ENCODE assay signal across 19 cellular contexts in the genomic region with DNA sequence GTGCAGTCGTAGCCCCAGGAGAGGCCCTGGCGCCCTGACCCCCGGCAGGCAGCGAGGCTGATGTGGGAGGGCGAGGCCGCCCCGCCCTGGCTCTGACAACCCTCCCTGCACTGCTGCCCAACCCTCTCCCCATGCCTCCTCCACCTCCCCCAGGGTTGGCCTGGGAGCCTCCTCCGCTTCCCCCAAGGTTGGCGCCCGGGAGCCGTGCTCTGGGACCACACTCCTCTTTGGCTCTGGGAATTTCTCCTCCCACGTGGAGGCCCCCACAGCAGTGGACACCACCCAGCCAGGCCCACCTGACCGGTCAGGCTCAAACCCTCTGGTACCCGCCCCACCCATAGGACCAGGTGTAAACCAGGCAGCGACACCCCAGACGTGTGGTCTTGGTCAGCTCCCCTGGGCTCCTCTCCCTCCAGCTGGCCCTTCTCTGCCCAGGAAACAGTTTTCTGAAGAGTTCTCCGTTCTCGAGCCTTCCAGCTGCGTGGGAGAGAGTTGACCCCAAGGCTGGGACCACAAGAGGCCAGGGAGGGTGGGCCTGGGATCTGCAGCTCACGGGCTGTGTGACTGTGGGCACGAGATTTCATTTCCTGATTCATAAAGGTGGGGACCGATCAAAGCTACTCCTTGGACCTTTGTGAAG.
"Had no signal": no experiment of that assay in that cellular context is flagged by ENCODE, and none has a peak within 500 bp of the region (broad histone marks: within the 10 kb centered on the region; RNA-seq: fewer than 3 reads in every experiment).

No MANE protein-coding gene starts in this region.

- ATAC-seq: activated CD8-positive, alpha-beta T cell treated with anti-CD3 and anti-CD28 coated beads for 36 hours; activated naive CD8-positive, alpha-beta T cell treated with anti-CD3 and anti-CD28 coated beads, Interleukin-2, amount 50 U/mL, for 24 hours; gastrocnemius medialis; heart left ventricle; stimulated activated naive CD8-positive, alpha-beta T cell treated with anti-CD3 and anti-CD28 coated beads, Interleukin-15, amount 100 ng/mL, for 72 hours had no signal

- H3K36me3 ChIP-seq: brain microvascular endothelial cell, colonic mucosa, gastrocnemius medialis, heart left ventricle, prostate gland, right atrium auricular region, suprapubic skin had no signal

- H3K4me1 ChIP-seq: colonic mucosa, gastrocnemius medialis, heart left ventricle, prostate gland, right atrium auricular region, suprapubic skin had no signal

- H3K9me3 ChIP-seq: colonic mucosa, gastrocnemius medialis, heart left ventricle, prostate gland, right atrium auricular region, suprapubic skin had no signal

- DNase-seq: activated CD4-positive, alpha-beta T cell treated with anti-CD3 and anti-CD28 coated beads, Interleukin-2, amount 10 ng/mL, durations not matched to agents 24 days and 14 days; activated CD8-positive, alpha-beta T cell treated with anti-CD3 and anti-CD28 coated beads for 36 hours; activated naive CD4-positive, alpha-beta T cell treated with anti-CD3 and anti-CD28 coated beads, Interleukin-2, amount 10 ng/mL, durations not matched to agents 7 days and 5 days; activated naive CD8-positive, alpha-beta T cell treated with anti-CD3 and anti-CD28 coated beads, Interleukin-2, amount 50 U/mL, for 24 hours; activated T-cell treated with anti-CD3 and anti-CD28 coated beads, Interleukin-2, amount 50 U/mL, for 1 hour; brain microvascular endothelial cell; colonic mucosa; erythroblast; heart left ventricle; kidney glomerular epithelial cell; nephron progenitor cell; stimulated activated CD4-positive, alpha-beta T cell treated with anti-CD3 and anti-CD28 coated beads, Interleukin-4, amount 100 ng/mL, for 1 hour; stimulated activated naive CD8-positive, alpha-beta T cell treated with anti-CD3 and anti-CD28 coated beads, Interleukin-15, amount 100 ng/mL, for 72 hours; trophoblast cell had no signal

- H3K27ac ChIP-seq: brain microvascular endothelial cell, colonic mucosa, gastrocnemius medialis, heart left ventricle, prostate gland, right atrium auricular region, skin epidermis, suprapubic skin had no signal

- H3K27me3 ChIP-seq: brain microvascular endothelial cell, right atrium auricular region had no signal

- H3K4me3 ChIP-seq: colonic mucosa, gastrocnemius medialis, heart left ventricle, prostate gland, right atrium auricular region, skin epidermis, suprapubic skin had no signal
